15 cellular contexts compared by ENCODE assay signal in genomic region chr14:36055681-36056225, GRCh38.
DNase-seq lines count a peak whose midpoint lies in the region; ATAC-seq and TF ChIP-seq lines count a peak whose summit lies in the region.
"Had no signal": no experiment of that assay in that cellular context is flagged by ENCODE, and none has a peak within 500 bp of the region (broad histone marks: within the 10 kb centered on the region; RNA-seq: fewer than 3 reads in every experiment).

No MANE protein-coding gene starts in this region.

- in situ Hi-C loops in brain microvascular endothelial cell (cut with HindIII; ENCODE audit: low pct_ligation_motif_present, low sequenced_read_pairs) = no loop called here

- H3K36me3 ChIP-seq in sigmoid colon (no peaks in the 10 kb centered on the region), brain microvascular endothelial cell (replicated peaks) (no peaks in the 10 kb centered on the region)

- no peaks in the 10 kb centered on the region for H3K9me3 ChIP-seq in sigmoid colon

- no peak overlapping the region for H3K4me3 ChIP-seq in epithelial cell of esophagus (ENCODE audit: low read length)
- H3K4me3 ChIP-seq in sigmoid colon = no peak overlapping the region
- H3K4me3 ChIP-seq in brain microvascular endothelial cell (ENCODE audit: low read depth, low read length) = no peak overlapping the region

- WGBS in sigmoid colon, 2 donors = 61 to 75% methylated on average over 3 of the region's 3 CpGs

- DNase-seq in Daoy (ENCODE audit: low read depth) (peak; percentile 33), NCI-H226 (peak; percentile 29), epithelial cell of esophagus (ENCODE audit: low read depth) (peak; percentile 27), renal cortical epithelial cell (ENCODE audit: low read depth) (peak; percentile 61), sigmoid colon (no peak), brain microvascular endothelial cell (no peak)
- DNase-seq: C1 segment of cervical spinal cord; Calu3; CD4-positive, alpha-beta T cell; DMS 273 treated with DMSO at 0.1 percent for 48 hours; GDM1; GOT3; H9 had no signal

- TF ChIP-seq CTCF in epithelial cell of esophagus (IDR thresholded peaks at IDR 0.05; ENCODE audit: insufficient read depth, low read depth, low read length, missing control alignments) (no peak), sigmoid colon (IDR thresholded peaks at IDR 0.05) (no peak), brain microvascular endothelial cell (IDR thresholded peaks at IDR 0.05; ENCODE audit: low read depth, low read length, missing control alignments) (no peak)

- H3K27me3 ChIP-seq in sigmoid colon = no peaks in the 10 kb centered on the region
- H3K27me3 ChIP-seq in brain microvascular endothelial cell (replicated peaks) = no peaks in the 10 kb centered on the region

- H3K27ac ChIP-seq in sigmoid colon (no peak overlapping the region), brain microvascular endothelial cell (no peak overlapping the region)

- TF ChIP-seq EP300 in sigmoid colon (IDR thresholded peaks at IDR 0.05) = no peak

- intact Hi-C loops in sigmoid colon (cut with DNase I) = no loop called here

- H3K4me1 ChIP-seq in sigmoid colon = no peaks in the 10 kb centered on the region

- ATAC-seq in GM18498 (IDR thresholded peaks at IDR 0.05; ENCODE audit: unreplicated experiment) (no peak), GM21526 (IDR thresholded peaks at IDR 0.05; ENCODE audit: low FRiP score, unreplicated experiment) (no peak)

- TF ChIP-seq POLR2A in sigmoid colon (IDR thresholded peaks at IDR 0.05) = no peak

Comparison
In these comparisons a context has a peak if more than half of its experiments do, and no peak if none do; other contexts are left out.
1. DNase-seq: peak in Daoy (single experiment), NCI-H226 (single experiment), epithelial cell of esophagus (single experiment) and renal cortical epithelial cell (single experiment); none in sigmoid colon (single experiment) and brain microvascular endothelial cell (single experiment).